ENCODE assay signal across 1 cellular context in genomic region chr1:153510984-153511410, GRCh38.
A peak's percentile ranks its signal among the peaks of the same experiment; 100 is the strongest.
TF ChIP-seq lines count a peak whose summit lies in the region.

No MANE protein-coding gene starts in this region.

TF ChIP-seq in HEK293, 187 proteins besides CTCF, POLR2A, EP300 and RAD21 (continued from another document):
- TF ChIP-seq ZNF639 (tag by site-specific recombination; IDR thresholded peaks at IDR 0.05) (0 out of 2 replicates have a peak, but pooled peaks have one; percentile 34), ZNF2 (tag by site-specific recombination; IDR thresholded peaks at IDR 0.05) (peak; percentile 63), ZEB2 (tag by site-specific recombination; IDR thresholded peaks at IDR 0.05) (peak; percentile 59), ZNF660 (tag by site-specific recombination; IDR thresholded peaks at IDR 0.05) (peak; percentile 87), GLIS1 (tag by site-specific recombination; IDR thresholded peaks at IDR 0.05) (0 out of 2 replicates have a peak, but pooled peaks have one; percentile 17), ZFP37 (tag by site-specific recombination; IDR thresholded peaks at IDR 0.05) (0 out of 2 replicates have a peak, but pooled peaks have one; percentile 31), ZNF341 (tag by site-specific recombination; IDR thresholded peaks at IDR 0.05; ENCODE audit: low read depth) (no peak), PRDM10 (tag by site-specific recombination; IDR thresholded peaks at IDR 0.05) (peak; percentile 58), ZNF362 (tag by site-specific recombination; IDR thresholded peaks at IDR 0.05) (peak; percentile 50; the same call in 1 of the 2 replicates), BCL11B (tag by site-specific recombination; IDR thresholded peaks at IDR 0.05; ENCODE audit: low read depth) (0 out of 2 replicates have a peak, but pooled peaks have one; percentile 31), TSHZ1 (tag by site-specific recombination; IDR thresholded peaks at IDR 0.05; ENCODE audit: borderline replicate concordance) (no peak), ZNF654 (tag by site-specific recombination; IDR thresholded peaks at IDR 0.05; ENCODE audit: low read depth) (peak; percentile 95), ZBTB17 (tag by site-specific recombination; IDR thresholded peaks at IDR 0.05) (peak; percentile 46), ZNF488 (tag by site-specific recombination; IDR thresholded peaks at IDR 0.05) (no peak), ZNF335 (tag by site-specific recombination; conservative IDR thresholded peaks at IDR 0.05) (peak; percentile 89)
